ENCODE assay signal across 11 cellular contexts in genomic region chr1:32426489-32427255, GRCh38. TPM values are rescaled to one million over a fixed set of nuclear protein-coding genes. Genes with fewer than 3 reads are reported as not detected.
DNase-seq lines count a peak whose midpoint lies in the region; TF ChIP-seq lines count a peak whose summit lies in the region.
"Had no signal": no experiment of that assay in that cellular context is flagged by ENCODE, and none has a peak within 500 bp of the region (broad histone marks: within the 10 kb centered on the region; RNA-seq: fewer than 3 reads in every experiment).

No MANE protein-coding gene starts in this region.

- H3K4me1 ChIP-seq in trophoblast cell (ENCODE audit: control insufficient read depth in 1 of 2, insufficient read depth in 2 of 2, low read length in 2 of 2) = no peaks in the 10 kb centered on the region

- no CpG with 5 or more reads among the region's 36 CpGs for WGBS in trophoblast cell (ENCODE audit: extremely low coverage, insufficient coverage, insufficient read length)

- no peak overlapping the region for H3K18ac ChIP-seq in trophoblast cell (ENCODE audit: low read length)

- DNase-seq in DMS114 treated with DMSO at 0.1 percent for 48 hours (lab: John Stamatoyannopoulos, UW; ENCODE audit: unreplicated experiment) (peak; percentile 29), NCI-H2171 (lab: John Stamatoyannopoulos, UW) (peak; percentile 9), epithelial cell of proximal tubule (ENCODE audit: low read depth) (no peak), trophoblast cell (peak in 1 of 2 donors; percentile 14), type B pancreatic cell (ENCODE audit: extremely low spot score, unreplicated experiment) (no peak), mesenteric fat pad (ENCODE audit: low spot score) (no peak), inferior parietal cortex (ENCODE audit: extremely low spot score) (no peak), medulla oblongata (ENCODE audit: extremely low spot score) (no peak)
- DNase-seq: Kasumi-1 had no signal

- no peaks in the 10 kb centered on the region for H3K27me3 ChIP-seq in trophoblast cell (ENCODE audit: insufficient read depth, low read length)

- no peaks in the 10 kb centered on the region for H3K9me3 Mint-ChIP-seq in type B pancreatic cell
- H3K9me3 Mint-ChIP-seq: T-helper 1 cell treated with Interleukin-12 subunit alpha and Interleukin-12 subunit beta and Interleukin-4 antibody, amounts not matched to agents 30 μg/mL and 1 μg/mL, for 36 hours had no signal

- H2BK120ac ChIP-seq in trophoblast cell (ENCODE audit: insufficient read depth, low read length, poor library complexity) = no peak overlapping the region

- no peaks in the 10 kb centered on the region for H3K36me3 Mint-ChIP-seq in type B pancreatic cell

- H2BK5ac ChIP-seq in trophoblast cell (ENCODE audit: low read depth, low read length, poor library complexity) = no peak overlapping the region

- H3K4me1 Mint-ChIP-seq in type B pancreatic cell (ENCODE audit: unreplicated experiment) = no peaks in the 10 kb centered on the region

- H3K9ac ChIP-seq in trophoblast cell (ENCODE audit: low read length) = no peak overlapping the region

- no peak overlapping the region for H3K14ac ChIP-seq in trophoblast cell (ENCODE audit: low read length)

- H2BK12ac ChIP-seq in trophoblast cell (ENCODE audit: low read length) = no peak overlapping the region

- no peak overlapping the region for H2AFZ ChIP-seq in trophoblast cell (ENCODE audit: insufficient read depth, low read length, poor library complexity)

- H3K36me3 ChIP-seq in trophoblast cell (ENCODE audit: control insufficient read depth in 1 of 2, insufficient read depth in 2 of 2, low read length in 2 of 2) = no peaks in the 10 kb centered on the region
- H3K36me3 ChIP-seq: HAP-1 had no signal

- no peak overlapping the region for H3K4me2 ChIP-seq in trophoblast cell (ENCODE audit: low read length)

- H4K8ac ChIP-seq in trophoblast cell (ENCODE audit: low read depth, low read length) = no peak overlapping the region

- H3K4me3 ChIP-seq in epithelial cell of proximal tubule (ENCODE audit: low read depth, low read length) (peak overlapping the region; percentile 40), trophoblast cell (ENCODE audit: low read depth, low read length) (no peak overlapping the region)
- H3K4me3 ChIP-seq: HAP-1 had no signal

- peak overlapping the region; percentile 7 for H4K91ac ChIP-seq in trophoblast cell (ENCODE audit: low read depth, low read length)

- H3K27ac Mint-ChIP-seq in type B pancreatic cell = no peak overlapping the region
- H3K27ac Mint-ChIP-seq: T-helper 1 cell treated with Interleukin-12 subunit alpha and Interleukin-12 subunit beta and Interleukin-4 antibody, amounts not matched to agents 30 μg/mL and 1 μg/mL, for 36 hours had no signal

- no peak overlapping the region for H3K4ac ChIP-seq in trophoblast cell (ENCODE audit: low read depth, low read length)

- TF ChIP-seq CTCF in epithelial cell of proximal tubule (conservative IDR thresholded peaks at IDR 0.05; ENCODE audit: low read depth, low read length) (no peak), type B pancreatic cell (conservative IDR thresholded peaks at IDR 0.05) (no peak)

- H3K27ac ChIP-seq in trophoblast cell (ENCODE audit: low read depth, low read length) = no peak overlapping the region

- H3K23ac ChIP-seq in trophoblast cell (ENCODE audit: low read length) = no peak overlapping the region

- no peaks in the 10 kb centered on the region for H3K79me1 ChIP-seq in trophoblast cell (ENCODE audit: low read length)

- H3K79me2 ChIP-seq in trophoblast cell (ENCODE audit: control insufficient read depth, insufficient read depth, low read length, poor library complexity) = no peaks in the 10 kb centered on the region

- no peak overlapping the region for H2AK5ac ChIP-seq in trophoblast cell (ENCODE audit: low read length)

- peaks cover 16% of the 10 kb centered on the region for H3K27me3 Mint-ChIP-seq in type B pancreatic cell

- no peak overlapping the region for H4K12ac ChIP-seq in trophoblast cell (ENCODE audit: low read depth, low read length)

- no peak overlapping the region for H3K4me3 Mint-ChIP-seq in type B pancreatic cell
- H3K4me3 Mint-ChIP-seq: T-helper 1 cell treated with Interleukin-12 subunit alpha and Interleukin-12 subunit beta and Interleukin-4 antibody, amounts not matched to agents 30 μg/mL and 1 μg/mL, for 36 hours had no signal

- H3K9me3 ChIP-seq in trophoblast cell (ENCODE audit: insufficient read depth, low read depth, low read length) = peaks cover 2% of the 10 kb centered on the region
- H3K9me3 ChIP-seq: HAP-1 had no signal

RNA-seq across cellular contexts. Expression of gene BSDC1, which starts 32.4 kb away (rescaled TPM):
- 56.7 and 61.1 TPM in 2 replicates for total RNA-seq in epithelial cell of proximal tubule
- polyA plus RNA-seq in trophoblast cell (2013) = 41.3 and 43.8 TPM in 2 replicates
- 66.5 and 71.3 TPM in 2 replicates for total RNA-seq in type B pancreatic cell (ENCODE audit: low replicate concordance)
- 63.2 TPM for total RNA-seq in mesenteric fat pad

RNA-seq across cellular contexts. Expression of gene ZBTB8B, which starts 38.2 kb away (rescaled TPM):
- total RNA-seq in epithelial cell of proximal tubule = 0.07 and 0.23 TPM in 2 replicates
- 0.69 and 0.79 TPM in 2 replicates for polyA plus RNA-seq in trophoblast cell (2013)
- 0.74 and 1.9 TPM in 2 replicates for total RNA-seq in type B pancreatic cell (ENCODE audit: low replicate concordance)
- total RNA-seq in mesenteric fat pad = not detected

Comparison
In these comparisons a context has a peak if more than half of its experiments do, and no peak if none do; other contexts are left out.
1. DNase-seq: peak in DMS114 treated with DMSO at 0.1 percent for 48 hours (single experiment) and NCI-H2171 (single experiment); none in epithelial cell of proximal tubule (single experiment), type B pancreatic cell (single experiment), mesenteric fat pad (single experiment), inferior parietal cortex (single experiment) and medulla oblongata (single experiment).